8 cellular contexts compared by ENCODE assay signal in the genomic region with DNA sequence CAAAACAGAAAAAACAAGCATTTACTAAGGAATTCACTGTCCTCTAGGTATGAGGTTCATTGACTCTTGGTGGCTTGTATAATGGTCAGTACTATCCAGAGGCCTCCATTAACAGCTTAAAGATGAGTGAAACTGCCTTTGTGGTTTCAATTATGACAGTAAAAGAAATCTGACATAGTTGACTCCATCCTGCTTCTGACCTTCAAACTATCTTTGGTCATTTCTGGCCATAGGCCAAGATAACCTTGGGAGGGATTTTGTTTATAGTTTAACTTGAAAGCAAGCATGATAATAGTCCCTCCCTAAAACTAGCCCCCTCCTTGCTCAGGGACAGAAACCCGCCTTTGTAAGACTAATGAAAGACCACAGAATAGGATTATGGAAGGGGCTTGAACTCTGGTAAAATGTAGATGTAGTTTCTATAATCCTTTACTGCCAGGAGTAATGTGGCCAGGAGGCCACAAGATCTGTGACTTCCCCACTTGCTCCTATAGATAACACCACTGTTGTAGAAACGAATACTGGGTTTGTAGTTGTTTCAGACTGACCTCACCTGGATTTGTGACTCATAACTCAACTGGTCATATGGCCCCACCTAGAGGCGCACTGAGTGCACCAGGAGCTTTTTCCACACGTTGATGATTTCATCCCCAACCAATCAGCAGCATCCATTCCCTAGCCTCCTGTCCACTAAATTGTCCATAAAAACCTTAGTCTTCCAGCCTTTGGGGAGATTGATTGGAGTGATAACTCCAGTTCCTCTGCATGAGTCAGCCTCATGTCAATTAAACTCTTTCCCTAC. TPM values are rescaled to one million over a fixed set of nuclear protein-coding genes. Genes with fewer than 3 reads are reported as not detected.
DNase-seq lines count a peak whose midpoint lies in the region; ATAC-seq, FAIRE-seq and TF ChIP-seq lines count a peak whose summit lies in the region.

No MANE protein-coding gene starts in this region.

- no peak overlapping the region for H3K27ac ChIP-seq in esophagus muscularis mucosa (replicated peaks in 1 of 4)
- H3K27ac ChIP-seq in small intestine (ENCODE audit: low read depth in 1 of 2, low read length in 1 of 2) = no peak overlapping the region

- ATAC-seq in GM21526 (IDR thresholded peaks at IDR 0.05; ENCODE audit: low FRiP score, unreplicated experiment) = peak; percentile 77
- ATAC-seq in HG03558 (IDR thresholded peaks at IDR 0.05; ENCODE audit: extremely low read depth, unreplicated experiment) = peak; percentile 92

- peak in 2 of 3 experiments; percentile 19 to 33 for TF ChIP-seq CTCF in esophagus muscularis mucosa (IDR thresholded peaks at IDR 0.05)

- no peak for TF ChIP-seq POLR2A in esophagus muscularis mucosa (IDR thresholded peaks at IDR 0.05; ENCODE audit: low read depth)

- no peak for TF ChIP-seq EP300 in esophagus muscularis mucosa (IDR thresholded peaks at IDR 0.05)

- intact Hi-C loops in esophagus muscularis mucosa (cut with DNase I) = no loop called here

- H3K4me3 ChIP-seq in esophagus muscularis mucosa (no peak overlapping the region), small intestine (ENCODE audit: low read depth in 1 of 2, low read length in 2 of 2) (no peak overlapping the region)

- H3K36me3 ChIP-seq in esophagus muscularis mucosa = no peaks in the 10 kb centered on the region
- no peaks in the 10 kb centered on the region for H3K36me3 ChIP-seq in small intestine (ENCODE audit: control insufficient read depth in 2 of 2, insufficient read depth in 2 of 2, low read length in 2 of 2)

- no peak for FAIRE-seq in small intestine (lab: Jason Lieb, UNC)

- H3K9me3 ChIP-seq in esophagus muscularis mucosa (no peaks in the 10 kb centered on the region), small intestine (ENCODE audit: control insufficient read depth, low read depth) (no peaks in the 10 kb centered on the region)

- WGBS in esophagus muscularis mucosa = 57% methylated on average over 4 of the region's 4 CpGs
- 38 to 58% (median 38%) methylated on average over 4 of the region's 4 CpGs for WGBS in small intestine, 3 donors

- DNase-seq in NK-92 treated with Interleukin-12 subunit alpha and Interleukin-12 subunit beta, amount 100 ng/mL, for 24 hours (lab: John Stamatoyannopoulos, UW) = peak; percentile 42
- DNase-seq in NK-92 (lab: John Stamatoyannopoulos, UW; ENCODE audit: unreplicated experiment) (no peak), T1000 (lab: John Stamatoyannopoulos, UW) (peak; percentile 12), esophagus muscularis mucosa (ENCODE audit: extremely low spot score) (no peak), small intestine (peak; percentile 82), amniotic stem cell (lab: John Stamatoyannopoulos, UW) (no peak)

- no peaks in the 10 kb centered on the region for H3K4me1 ChIP-seq in esophagus muscularis mucosa
- no peaks in the 10 kb centered on the region for H3K4me1 ChIP-seq in small intestine (ENCODE audit: control insufficient read depth in 2 of 2, insufficient read depth in 1 of 2, low read depth in 1 of 2, low read length in 1 of 2)

- H3K27me3 ChIP-seq in esophagus muscularis mucosa (no peaks in the 10 kb centered on the region), small intestine (ENCODE audit: control insufficient read depth in 2 of 2, insufficient read depth in 2 of 2, low read length in 2 of 2) (no peaks in the 10 kb centered on the region)

RNA-seq across cellular contexts. Expression of gene PLEKHM3, which starts 8.6 kb away (rescaled TPM):
- total RNA-seq in esophagus muscularis mucosa = 10 to 100 TPM; 24.8 to 34.5 (median 31.1) TPM
- polyA plus RNA-seq in small intestine = 1 to 10 TPM in 2 of 3 donors, under 1 TPM in 1; 0.89 to 2.9 (median 1.4) TPM

Comparison
In these comparisons a context has a peak if more than half of its experiments do, and no peak if none do; other contexts are left out.
1. DNase-seq: peak in NK-92 treated with Interleukin-12 subunit alpha and Interleukin-12 subunit beta, amount 100 ng/mL, for 24 hours (single experiment), T1000 (single experiment) and small intestine (single experiment); none in NK-92 (single experiment), esophagus muscularis mucosa (single experiment) and amniotic stem cell (single experiment).